In genomic region chr4:146175541-146176453, GRCh38 we compare ENCODE assay signal across 8 cellular contexts. TPM values are rescaled to one million over a fixed set of nuclear protein-coding genes. Genes with fewer than 3 reads are reported as not detected.
DNase-seq lines count a peak whose midpoint lies in the region; ATAC-seq and TF ChIP-seq lines count a peak whose summit lies in the region.

Gene LSM6 (plus strand): TSS chr4:146175718. CDS start chr4:146182922, 7,204 bp downstream.

- H3K27ac Mint-ChIP-seq in IgD-negative memory B cell, result peak within 1 kb of the TSS; percentile 95 to 98 (median 98)
- H3K27ac Mint-ChIP-seq in activated T-helper 17 cell treated with anti-CD3 and anti-CD28 coated beads, Interleukin-2, amount 50 U/mL, for 72 hours, result peak within 1 kb of the TSS; percentile 97
- peak within 1 kb of the TSS; percentile 86 to 89 for H3K27ac Mint-ChIP-seq in natural killer cell treated with Interleukin-12 subunit alpha and Interleukin-12 subunit beta and Interleukin-15 and Interleukin-18, amount 100 ng/mL, for 72 hours

- TF ChIP-seq CTCF in fibroblast of mammary gland (conservative IDR thresholded peaks at IDR 0.05; ENCODE audit: control insufficient read depth, insufficient read depth, low read depth, low read length), result no peak

- H3K4me1 Mint-ChIP-seq in IgD-negative memory B cell, result peaks cover 28 to 40% (median 38%) of the 10 kb centered on the region in 3 donors
- peaks cover 30% of the 10 kb centered on the region for H3K4me1 Mint-ChIP-seq in activated T-helper 17 cell treated with anti-CD3 and anti-CD28 coated beads, Interleukin-2, amount 50 U/mL, for 72 hours
- peaks cover 26 to 37% of the 10 kb centered on the region in 2 donors for H3K4me1 Mint-ChIP-seq in natural killer cell treated with Interleukin-12 subunit alpha and Interleukin-12 subunit beta and Interleukin-15 and Interleukin-18, amount 100 ng/mL, for 72 hours (ENCODE audit: low read depth in 2 of 2)

- peak within 1 kb of the TSS; percentile 89 for H3K4me3 ChIP-seq in fibroblast of mammary gland (ENCODE audit: control insufficient read depth, low read depth, low read length)

- H3K36me3 Mint-ChIP-seq in IgD-negative memory B cell, result no peaks in the 10 kb centered on the region
- H3K36me3 Mint-ChIP-seq in activated T-helper 17 cell treated with anti-CD3 and anti-CD28 coated beads, Interleukin-2, amount 50 U/mL, for 72 hours (ENCODE audit: low read depth), result peaks cover 26% of the 10 kb centered on the region
- H3K36me3 Mint-ChIP-seq in natural killer cell treated with Interleukin-12 subunit alpha and Interleukin-12 subunit beta and Interleukin-15 and Interleukin-18, amount 100 ng/mL, for 72 hours, result no peaks in the 10 kb centered on the region

- DNase-seq in DMS53 treated with DMSO at 0.1 percent for 48 hours (lab: John Stamatoyannopoulos, UW; ENCODE audit: unreplicated experiment), result peak; percentile 67
- DNase-seq in RPMI7951 (ENCODE audit: low read depth), result peak; percentile 85
- DNase-seq in fibroblast of mammary gland (ENCODE audit: low read depth), result peak; percentile 85
- DNase-seq in natural killer cell treated with Interleukin-12 subunit alpha and Interleukin-12 subunit beta and Interleukin-15 and Interleukin-18, amount 100 ng/mL, for 72 hours (ENCODE audit: low spot score), result peak; percentile 87
- DNase-seq in stimulated activated naive CD8-positive, alpha-beta T cell treated with anti-CD3 and anti-CD28 coated beads, Interleukin-15, Interleukin-2, amounts not matched to agents 100 U/mL and 50 U/mL, for 24 hours, result peak; percentile 86

- no peaks in the 10 kb centered on the region for H3K27me3 Mint-ChIP-seq in IgD-negative memory B cell
- H3K27me3 Mint-ChIP-seq in activated T-helper 17 cell treated with anti-CD3 and anti-CD28 coated beads, Interleukin-2, amount 50 U/mL, for 72 hours, result no peaks in the 10 kb centered on the region
- H3K27me3 Mint-ChIP-seq in natural killer cell treated with Interleukin-12 subunit alpha and Interleukin-12 subunit beta and Interleukin-15 and Interleukin-18, amount 100 ng/mL, for 72 hours, result peaks cover 0 to 2% of the 10 kb centered on the region in 2 donors

- H3K9me3 Mint-ChIP-seq in IgD-negative memory B cell, result no peaks in the 10 kb centered on the region
- no peaks in the 10 kb centered on the region for H3K9me3 Mint-ChIP-seq in activated T-helper 17 cell treated with anti-CD3 and anti-CD28 coated beads, Interleukin-2, amount 50 U/mL, for 72 hours
- H3K9me3 Mint-ChIP-seq in natural killer cell treated with Interleukin-12 subunit alpha and Interleukin-12 subunit beta and Interleukin-15 and Interleukin-18, amount 100 ng/mL, for 72 hours, result no peaks in the 10 kb centered on the region

- ATAC-seq in GM21528 (IDR thresholded peaks at IDR 0.05; ENCODE audit: low FRiP score, unreplicated experiment), result peak; percentile 89
- peak; percentile 95 for ATAC-seq in activated T-helper 17 cell treated with anti-CD3 and anti-CD28 coated beads, Interleukin-2, amount 50 U/mL, for 72 hours (replicated peaks)
- ATAC-seq in natural killer cell treated with Interleukin-12 subunit alpha and Interleukin-12 subunit beta and Interleukin-15 and Interleukin-18, amount 100 ng/mL, for 72 hours, result peak; percentile 98
- ATAC-seq in stimulated activated naive CD8-positive, alpha-beta T cell treated with anti-CD3 and anti-CD28 coated beads, Interleukin-15, Interleukin-2, amounts not matched to agents 100 U/mL and 50 U/mL, for 24 hours, result peak; percentile 89

- peak within 1 kb of the TSS; percentile 90 to 97 (median 96) for H3K4me3 Mint-ChIP-seq in IgD-negative memory B cell
- H3K4me3 Mint-ChIP-seq in activated T-helper 17 cell treated with anti-CD3 and anti-CD28 coated beads, Interleukin-2, amount 50 U/mL, for 72 hours, result peak within 1 kb of the TSS; percentile 90
- H3K4me3 Mint-ChIP-seq in natural killer cell treated with Interleukin-12 subunit alpha and Interleukin-12 subunit beta and Interleukin-15 and Interleukin-18, amount 100 ng/mL, for 72 hours, result peak within 1 kb of the TSS; percentile 92

RNA-seq across cellular contexts. Expression of gene LSM6, which starts in this region (rescaled TPM):
- 70.9 TPM for polyA plus RNA-seq in IgD-negative memory B cell
- total RNA-seq in RPMI7951 (2014; rRNA removed; shearing (Covaris generic)), result 51.4 and 57.8 TPM in 2 replicates
- total RNA-seq in activated T-helper 17 cell treated with anti-CD3 and anti-CD28 coated beads, Interleukin-2, amount 50 U/mL, for 72 hours, result 10 to 100 TPM; 26.2 to 45.7 TPM
- 10 to 100 TPM; 34.8 to 61.6 TPM for total RNA-seq in natural killer cell treated with Interleukin-12 subunit alpha and Interleukin-12 subunit beta and Interleukin-15 and Interleukin-18, amount 100 ng/mL, for 72 hours

Comparison
In these comparisons a context has a peak if more than half of its experiments do, and no peak if none do; other contexts are left out.
1. Peak in every context shown above with its lines: DNase-seq, ATAC-seq and H3K4me3 ChIP-seq.